Comparison of ENCODE assay signal across 8 cellular contexts in genomic region chr18:54647176-54647575, GRCh38. TPM values are rescaled to one million over a fixed set of nuclear protein-coding genes. Genes with fewer than 3 reads are reported as not detected.
DNase-seq lines count a peak whose midpoint lies in the region; ATAC-seq and TF ChIP-seq lines count a peak whose summit lies in the region.

No MANE protein-coding gene starts in this region.

- H3K9me3 ChIP-seq in tibial artery: no peaks in the 10 kb centered on the region

- POLR2A ChIA-PET in activated CD8-positive, alpha-beta T cell treated with anti-CD3 and anti-CD28 coated beads for 36 hours (lab: Charles Lee): no interaction called here
- POLR2A ChIA-PET in activated CD8-positive, alpha-beta T cell treated with anti-CD3 and anti-CD28 coated beads, Interleukin-2, amount 10 ng/mL, durations not matched to agents 7 days and 5 days (lab: Charles Lee): no interaction called here

- no peak for ATAC-seq in activated CD8-positive, alpha-beta T cell treated with anti-CD3 and anti-CD28 coated beads for 36 hours
- no peak for ATAC-seq in activated CD8-positive, alpha-beta T cell treated with anti-CD3 and anti-CD28 coated beads, Interleukin-2, amount 10 ng/mL, durations not matched to agents 7 days and 5 days

- no peaks in the 10 kb centered on the region for H3K9me3 Mint-ChIP-seq in activated CD8-positive, alpha-beta T cell treated with anti-CD3 and anti-CD28 coated beads for 36 hours
- no peaks in the 10 kb centered on the region for H3K9me3 Mint-ChIP-seq in activated CD8-positive, alpha-beta T cell treated with anti-CD3 and anti-CD28 coated beads, Interleukin-2, amount 10 ng/mL, durations not matched to agents 7 days and 5 days (ENCODE audit: insufficient read depth)
- no peaks in the 10 kb centered on the region for H3K9me3 Mint-ChIP-seq in type B pancreatic cell

- H3K27me3 Mint-ChIP-seq in activated CD8-positive, alpha-beta T cell treated with anti-CD3 and anti-CD28 coated beads for 36 hours: peaks cover 6% of the 10 kb centered on the region
- no peaks in the 10 kb centered on the region for H3K27me3 Mint-ChIP-seq in activated CD8-positive, alpha-beta T cell treated with anti-CD3 and anti-CD28 coated beads, Interleukin-2, amount 10 ng/mL, durations not matched to agents 7 days and 5 days (ENCODE audit: low read depth)
- no peaks in the 10 kb centered on the region for H3K27me3 Mint-ChIP-seq in type B pancreatic cell

- TF ChIP-seq CTCF in activated CD8-positive, alpha-beta T cell treated with anti-CD3 and anti-CD28 coated beads for 36 hours (IDR thresholded peaks at IDR 0.05): no peak
- TF ChIP-seq CTCF in type B pancreatic cell (conservative IDR thresholded peaks at IDR 0.05): peak; percentile 67
- no peak for TF ChIP-seq CTCF in tibial artery (IDR thresholded peaks at IDR 0.05)

- H3K4me3 Mint-ChIP-seq in activated CD8-positive, alpha-beta T cell treated with anti-CD3 and anti-CD28 coated beads for 36 hours: no peak overlapping the region
- H3K4me3 Mint-ChIP-seq in activated CD8-positive, alpha-beta T cell treated with anti-CD3 and anti-CD28 coated beads, Interleukin-2, amount 10 ng/mL, durations not matched to agents 7 days and 5 days: no peak overlapping the region
- H3K4me3 Mint-ChIP-seq in type B pancreatic cell: no peak overlapping the region

- H3K4me1 ChIP-seq in tibial artery: no peaks in the 10 kb centered on the region

- no peak for TF ChIP-seq POLR2A in erythroblast (IDR thresholded peaks at IDR 0.05; ENCODE audit: low read length)

- H3K36me3 Mint-ChIP-seq in activated CD8-positive, alpha-beta T cell treated with anti-CD3 and anti-CD28 coated beads for 36 hours (ENCODE audit: low read depth): no peaks in the 10 kb centered on the region
- H3K36me3 Mint-ChIP-seq in activated CD8-positive, alpha-beta T cell treated with anti-CD3 and anti-CD28 coated beads, Interleukin-2, amount 10 ng/mL, durations not matched to agents 7 days and 5 days (ENCODE audit: low read depth): no peaks in the 10 kb centered on the region
- no peaks in the 10 kb centered on the region for H3K36me3 Mint-ChIP-seq in type B pancreatic cell

- H3K4me1 Mint-ChIP-seq in activated CD8-positive, alpha-beta T cell treated with anti-CD3 and anti-CD28 coated beads for 36 hours (ENCODE audit: low read depth): no peaks in the 10 kb centered on the region
- no peaks in the 10 kb centered on the region for H3K4me1 Mint-ChIP-seq in activated CD8-positive, alpha-beta T cell treated with anti-CD3 and anti-CD28 coated beads, Interleukin-2, amount 10 ng/mL, durations not matched to agents 7 days and 5 days (ENCODE audit: low read depth)
- H3K4me1 Mint-ChIP-seq in type B pancreatic cell (ENCODE audit: unreplicated experiment): no peaks in the 10 kb centered on the region

- no peaks in the 10 kb centered on the region for H3K36me3 ChIP-seq in tibial artery

- no peak overlapping the region for H3K4me3 ChIP-seq in tibial artery

- no peaks in the 10 kb centered on the region for H3K27me3 ChIP-seq in tibial artery

- intact Hi-C loops in activated CD8-positive, alpha-beta T cell treated with anti-CD3 and anti-CD28 coated beads for 36 hours (cut with micrococcal nuclease): no loop called here
- intact Hi-C loops in tibial artery (cut with DNase I; ENCODE audit: low total_unique reads): no loop called here

- peak; percentile 19 for DNase-seq in activated CD8-positive, alpha-beta T cell treated with anti-CD3 and anti-CD28 coated beads for 36 hours
- DNase-seq in activated CD8-positive, alpha-beta T cell treated with anti-CD3 and anti-CD28 coated beads, Interleukin-2, amount 10 ng/mL, durations not matched to agents 7 days and 5 days: no peak
- DNase-seq in NCI-H526 (lab: John Stamatoyannopoulos, UW): peak; percentile 6 to 42
- DNase-seq in erythroblast (lab: John Stamatoyannopoulos, UW): peak; percentile 32 to 34
- DNase-seq in type B pancreatic cell (ENCODE audit: extremely low spot score, unreplicated experiment): no peak
- no peak for DNase-seq in AG20443 (ENCODE audit: low spot score)
- DNase-seq in activated gamma-delta T cell (lab: John Stamatoyannopoulos, UW): no peak
- no peak for DNase-seq in tibial artery

- CTCF ChIA-PET in activated CD8-positive, alpha-beta T cell treated with anti-CD3 and anti-CD28 coated beads for 36 hours (lab: Charles Lee): no interaction called here
- CTCF ChIA-PET in activated CD8-positive, alpha-beta T cell treated with anti-CD3 and anti-CD28 coated beads, Interleukin-2, amount 10 ng/mL, durations not matched to agents 7 days and 5 days (lab: Charles Lee): no interaction called here

- no peak overlapping the region for H3K27ac ChIP-seq in tibial artery

- no peak overlapping the region for H3K27ac Mint-ChIP-seq in activated CD8-positive, alpha-beta T cell treated with anti-CD3 and anti-CD28 coated beads for 36 hours
- H3K27ac Mint-ChIP-seq in activated CD8-positive, alpha-beta T cell treated with anti-CD3 and anti-CD28 coated beads, Interleukin-2, amount 10 ng/mL, durations not matched to agents 7 days and 5 days: no peak overlapping the region
- no peak overlapping the region for H3K27ac Mint-ChIP-seq in type B pancreatic cell

RNA-seq across cellular contexts. Expression of gene DYNAP, which starts 56.1 kb away (rescaled TPM):
- total RNA-seq in activated CD8-positive, alpha-beta T cell treated with anti-CD3 and anti-CD28 coated beads for 36 hours: not detected
- total RNA-seq in activated CD8-positive, alpha-beta T cell treated with anti-CD3 and anti-CD28 coated beads, Interleukin-2, amount 10 ng/mL, durations not matched to agents 7 days and 5 days: not detected
- not detected in 2 replicates for total RNA-seq in type B pancreatic cell (ENCODE audit: low replicate concordance)

Comparison
In these comparisons a context has a peak if more than half of its experiments do, and no peak if none do; other contexts are left out.
1. DNase-seq: peak in activated CD8-positive, alpha-beta T cell treated with anti-CD3 and anti-CD28 coated beads for 36 hours (single experiment), NCI-H526 (2 of 2) and erythroblast (2 of 2); none in activated CD8-positive, alpha-beta T cell treated with anti-CD3 and anti-CD28 coated beads, Interleukin-2, amount 10 ng/mL, durations not matched to agents 7 days and 5 days (single experiment), type B pancreatic cell (single experiment), AG20443 (single experiment), activated gamma-delta T cell (single experiment) and tibial artery (0 of 2).